Comparison of ENCODE assay signal across 1 cellular context in genomic region chr6:170088349-170088951, GRCh38.
TF ChIP-seq lines count a peak whose summit lies in the region.

No MANE protein-coding gene starts in this region.

TF ChIP-seq in HepG2, 621 proteins besides CTCF, POLR2A, EP300 and RAD21 (continued from another document):
- no peak for TF ChIP-seq SKIL (CRISPR knock-in tag; IDR thresholded peaks at IDR 0.05; ENCODE audit: borderline replicate concordance)
